In the genomic region with DNA sequence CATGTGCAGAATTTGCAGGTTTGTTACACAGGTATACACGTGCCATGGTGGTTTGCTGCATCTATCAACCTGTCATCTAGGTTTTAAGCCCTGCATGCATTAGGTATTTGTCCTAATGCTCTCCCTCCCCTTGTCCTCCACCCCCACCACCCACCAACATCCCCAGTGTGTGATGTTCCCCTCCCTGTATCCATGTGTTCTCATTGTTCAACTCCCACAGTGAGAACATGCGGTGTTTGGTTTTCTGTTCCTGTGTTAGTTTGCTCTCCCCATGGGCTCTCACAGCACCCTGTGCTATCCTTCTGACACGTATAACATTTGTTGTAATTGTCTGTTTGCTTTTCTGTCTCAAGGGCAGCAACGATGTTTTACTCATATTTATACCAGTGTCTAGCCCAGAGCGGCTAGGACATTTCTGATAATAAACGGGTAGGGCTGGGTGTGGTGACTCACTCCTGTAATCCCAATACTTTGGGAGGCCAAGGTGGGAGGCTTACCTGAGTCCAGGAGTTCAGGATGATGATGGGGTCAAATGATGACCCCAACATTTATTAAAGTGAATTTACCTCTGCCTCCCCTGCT, we compare ENCODE assay signal across 8 cellular contexts.
DNase-seq lines count a peak whose midpoint lies in the region; ATAC-seq, FAIRE-seq and TF ChIP-seq lines count a peak whose summit lies in the region.
"Not testable (repeated sequence)": the region's sequence is repeated elsewhere in the genome, so short reads cannot be mapped to it uniquely, and the experiment has no call there.

No MANE protein-coding gene starts in this region.

- 31 to 69% (median 41%) methylated on average over 6 of the region's 6 CpGs for WGBS in small intestine, 3 donors

- H3K27me3 Mint-ChIP-seq in memory B cell, result not testable (repeated sequence)

- H3K27ac Mint-ChIP-seq in memory B cell, result peak overlapping the region; percentile 11

- FAIRE-seq in HTR-8/SVneo (lab: Jason Lieb, UNC), result peak; percentile 48
- not testable (repeated sequence) for FAIRE-seq in small intestine (lab: Jason Lieb, UNC)

- H3K27me3 ChIP-seq in small intestine (ENCODE audit: control insufficient read depth in 2 of 2, insufficient read depth in 2 of 2, low read length in 2 of 2), result not testable (repeated sequence)

- not testable (repeated sequence) for TF ChIP-seq CTCF in VCaP (conservative IDR thresholded peaks at IDR 0.05)

- H3K9me3 ChIP-seq in small intestine (ENCODE audit: control insufficient read depth, low read depth), result not testable (repeated sequence)

- peaks cover 11 to 36% of the 10 kb centered on the region in 2 donors for H3K4me1 ChIP-seq in small intestine (ENCODE audit: control insufficient read depth in 2 of 2, insufficient read depth in 1 of 2, low read depth in 1 of 2, low read length in 1 of 2)

- H3K9me3 Mint-ChIP-seq in memory B cell, result not testable (repeated sequence)

- H3K4me3 ChIP-seq in small intestine (ENCODE audit: low read depth in 1 of 2, low read length in 2 of 2), result not testable (repeated sequence)

- peaks cover 36% of the 10 kb centered on the region for H3K4me1 Mint-ChIP-seq in memory B cell

- H3K27ac ChIP-seq in VCaP, result peak overlapping the region; percentile 52
- peak overlapping the region; percentile 63 for H3K27ac ChIP-seq in caudate nucleus (ENCODE audit: low read depth, low read length)
- not testable (repeated sequence) for H3K27ac ChIP-seq in small intestine (ENCODE audit: low read depth in 1 of 2, low read length in 1 of 2)

- not testable (repeated sequence) for H3K36me3 Mint-ChIP-seq in memory B cell

- DNase-seq in Ammon's horn (ENCODE audit: low spot score) (peak; percentile 60), NCI-H2081 (lab: John Stamatoyannopoulos, UW) (peak; percentile 48 to 84), NCI-H69 (lab: John Stamatoyannopoulos, UW) (peak; percentile 98), small intestine (peak; percentile 81)
- not testable (repeated sequence) for DNase-seq in HTR-8/SVneo (ENCODE audit: insufficient read length, low spot score); caudate nucleus (lab: John Stamatoyannopoulos, UW); memory B cell (ENCODE audit: low spot score in 2 of 2)

- H3K36me3 ChIP-seq in small intestine (ENCODE audit: control insufficient read depth in 2 of 2, insufficient read depth in 2 of 2, low read length in 2 of 2), result not testable (repeated sequence)

- ATAC-seq in memory B cell (ENCODE audit: low read depth), result not testable (repeated sequence)

- not testable (repeated sequence) for H3K4me3 Mint-ChIP-seq in memory B cell
